ENCODE assay signal across 28 cellular contexts in the genomic region with DNA sequence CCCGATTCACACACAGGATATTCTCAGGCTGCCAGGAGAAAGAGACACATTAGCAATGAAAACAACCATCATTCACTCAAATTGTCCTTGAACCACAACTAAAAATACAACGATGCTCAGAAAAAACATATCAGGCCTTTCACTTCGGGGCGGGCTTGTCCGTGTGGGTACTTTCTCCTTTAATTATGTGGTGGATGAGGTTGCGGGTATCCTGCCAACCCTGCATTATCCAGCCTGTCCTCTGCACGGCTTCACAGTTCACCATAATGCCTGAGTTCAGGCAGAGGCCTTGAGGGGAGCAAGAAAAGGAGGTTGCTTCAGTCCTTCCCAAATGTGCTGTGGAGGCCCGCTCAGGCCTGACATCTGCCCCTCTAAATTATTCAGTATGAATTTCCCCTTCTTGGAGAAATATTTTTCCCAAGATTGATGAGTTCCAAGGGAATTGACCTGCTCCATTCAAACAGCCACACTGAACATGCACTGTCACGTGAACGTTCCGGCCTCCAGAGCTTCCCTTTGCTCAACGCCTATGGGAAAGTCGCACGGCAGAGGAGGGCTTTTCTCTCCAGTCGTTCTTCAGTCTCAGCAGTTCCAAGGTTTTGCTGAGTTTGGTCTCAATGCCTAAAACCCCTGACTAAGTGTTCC.
"Had no signal": no experiment of that assay in that cellular context is flagged by ENCODE, and none has a peak within 500 bp of the region (broad histone marks: within the 10 kb centered on the region; RNA-seq: fewer than 3 reads in every experiment).

No MANE protein-coding gene starts in this region.

- H3K4me1 ChIP-seq: breast epithelium, gastroesophageal sphincter, uterus had no signal

- ATAC-seq: activated naive CD8-positive, alpha-beta T cell treated with anti-CD3 and anti-CD28 coated beads, Interleukin-2, amount 50 U/mL, for 24 hours; gastroesophageal sphincter; left cardiac atrium; left ventricle myocardium superior; right cardiac atrium; WTC11 had no signal

- H3K27me3 ChIP-seq: breast epithelium, gastroesophageal sphincter, hepatocyte, neutrophil, uterus had no signal

- H3K27ac ChIP-seq: breast epithelium, epithelial cell of prostate, gastroesophageal sphincter, hepatocyte, neutrophil, thoracic aorta, uterus had no signal

- H3K36me3 ChIP-seq: breast epithelium, gastroesophageal sphincter, neutrophil, thoracic aorta, uterus had no signal

- H3K4me3 ChIP-seq: breast epithelium, gastroesophageal sphincter, hepatocyte, thoracic aorta, uterus had no signal

- H2AFZ ChIP-seq: hepatocyte had no signal

- H3K9me3 ChIP-seq: breast epithelium, gastroesophageal sphincter, neutrophil, thoracic aorta, uterus had no signal

- H3K4me2 ChIP-seq: hepatocyte had no signal

- DNase-seq: activated CD4-positive, alpha-beta memory T cell treated with anti-CD3 and anti-CD28 coated beads, Interleukin-2, amount 10 ng/mL, durations not matched to agents 7 days and 5 days; activated CD4-positive, alpha-beta T cell treated with anti-CD3 and anti-CD28 coated beads for 1 hour; activated CD4-positive, alpha-beta T cell treated with anti-CD3 and anti-CD28 coated beads, Interleukin-2, amount 10 ng/mL, durations not matched to agents 7 days and 5 days; activated CD8-positive, alpha-beta memory T cell treated with anti-CD3 and anti-CD28 coated beads, Interleukin-2, amount 50 U/mL, for 48 hours; activated gamma-delta T cell; activated naive CD4-positive, alpha-beta T cell treated with anti-CD3 and anti-CD28 coated beads, Interleukin-2, amount 50 U/mL, for 16 hours; activated naive CD8-positive, alpha-beta T cell treated with anti-CD3 and anti-CD28 coated beads, Interleukin-2, amount 50 U/mL, for 24 hours; activated T-cell treated with anti-CD3 and anti-CD28 coated beads, Interleukin-2, amount 50 U/mL, for 24 hours; amygdala; dermis blood vessel endothelial cell; effector CD4-positive, alpha-beta T cell; left cardiac atrium; left ventricle myocardium superior; mammary epithelial cell; nephron progenitor cell; right cardiac atrium; stimulated activated CD4-positive, alpha-beta T cell treated with anti-CD3 and anti-CD28 coated beads, Interleukin-2, amount 100 ng/mL, for 48 hours; stimulated activated naive CD4-positive, alpha-beta T cell treated with Interleukin-2 at 50 U/mL for 16 hours; T-helper 2 cell; trophoblast cell; uterus had no signal
